Comparison of ENCODE assay signal across 19 cellular contexts in genomic region chr7:16851829-16852228, GRCh38. TPM values are rescaled to one million over a fixed set of nuclear protein-coding genes. Genes with fewer than 3 reads are reported as not detected.
A peak's percentile ranks its signal among the peaks of the same experiment; 100 is the strongest.
DNase-seq lines count a peak whose midpoint lies in the region; ATAC-seq and TF ChIP-seq lines count a peak whose summit lies in the region.
"Had no signal": no experiment of that assay in that cellular context is flagged by ENCODE, and none has a peak within 500 bp of the region (broad histone marks: within the 10 kb centered on the region; RNA-seq: fewer than 3 reads in every experiment).

No MANE protein-coding gene starts in this region.

- H3K9me3 Mint-ChIP-seq in stimulated activated naive B cell treated with anti-CD40 and anti-IgM and Interleukin-4, amounts not matched to agents 10 μg/mL and 1 μg/mL and 100 μg/mL, for 72 hours, result no peaks in the 10 kb centered on the region
- H3K9me3 Mint-ChIP-seq: activated CD4-positive, alpha-beta T cell treated with anti-CD3 and anti-CD28 coated beads, Interleukin-2, amount 10 ng/mL, durations not matched to agents 24 days and 14 days; activated T-cell treated with anti-CD3 and anti-CD28 coated beads, Interleukin-2, amount 50 U/mL, for 4 hours had no signal

- TF ChIP-seq CTCF in OCI-LY1 (IDR thresholded peaks at IDR 0.05; ENCODE audit: low read length) (no peak), epithelial cell of esophagus (IDR thresholded peaks at IDR 0.05; ENCODE audit: insufficient read depth, low read depth, low read length, missing control alignments) (no peak), vagina (IDR thresholded peaks at IDR 0.05) (no peak)

- H3K27ac Mint-ChIP-seq in stimulated activated naive B cell treated with anti-CD40 and anti-IgM and Interleukin-4, amounts not matched to agents 10 μg/mL and 1 μg/mL and 100 μg/mL, for 72 hours, result no peak overlapping the region
- H3K27ac Mint-ChIP-seq: activated CD4-positive, alpha-beta T cell treated with anti-CD3 and anti-CD28 coated beads, Interleukin-2, amount 10 ng/mL, durations not matched to agents 24 days and 14 days had no signal

- H3K79me2 ChIP-seq in Karpas-422 (ENCODE audit: low read length) (no peaks in the 10 kb centered on the region), OCI-LY1 (ENCODE audit: insufficient read depth, low read length) (no peaks in the 10 kb centered on the region)

- H3K4me1 Mint-ChIP-seq in stimulated activated naive B cell treated with anti-CD40 and anti-IgM and Interleukin-4, amounts not matched to agents 10 μg/mL and 1 μg/mL and 100 μg/mL, for 72 hours, result peaks cover 14 to 28% of the 10 kb centered on the region in 2 donors
- H3K4me1 Mint-ChIP-seq: activated CD4-positive, alpha-beta T cell treated with anti-CD3 and anti-CD28 coated beads, Interleukin-2, amount 10 ng/mL, durations not matched to agents 24 days and 14 days had no signal

- H3K4me3 Mint-ChIP-seq in stimulated activated naive B cell treated with anti-CD40 and anti-IgM and Interleukin-4, amounts not matched to agents 10 μg/mL and 1 μg/mL and 100 μg/mL, for 72 hours, result peak overlapping the region in 1 of 2 donors; percentile 82
- H3K4me3 Mint-ChIP-seq: activated CD4-positive, alpha-beta T cell treated with anti-CD3 and anti-CD28 coated beads, Interleukin-2, amount 10 ng/mL, durations not matched to agents 24 days and 14 days had no signal

- H3K4me2 ChIP-seq in Karpas-422 (ENCODE audit: low read depth, low read length, poor library complexity, severe bottlenecking), result no peak overlapping the region
- peak overlapping the region; percentile 8; the same call in 1 of the 2 replicates for H3K4me2 ChIP-seq in OCI-LY1 (ENCODE audit: low read length)

- H2AFZ ChIP-seq in Karpas-422 (ENCODE audit: low read length) (peak overlapping the region; percentile 1; the same call in 1 of the 2 replicates), OCI-LY1 (ENCODE audit: low read length) (no peak overlapping the region)

- H3K27me3 Mint-ChIP-seq in stimulated activated naive B cell treated with anti-CD40 and anti-IgM and Interleukin-4, amounts not matched to agents 10 μg/mL and 1 μg/mL and 100 μg/mL, for 72 hours, result no peaks in the 10 kb centered on the region

- H3K36me3 Mint-ChIP-seq in stimulated activated naive B cell treated with anti-CD40 and anti-IgM and Interleukin-4, amounts not matched to agents 10 μg/mL and 1 μg/mL and 100 μg/mL, for 72 hours, result no peaks in the 10 kb centered on the region

- no peaks in the 10 kb centered on the region for H3F3A ChIP-seq in OCI-LY1 (ENCODE audit: insufficient read depth, low read length)

- H3K4me3 ChIP-seq in Karpas-422 (ENCODE audit: low read length) (no peak overlapping the region), OCI-LY1 (ENCODE audit: low read depth, low read length, poor library complexity, severe bottlenecking) (no peak overlapping the region), epithelial cell of esophagus (ENCODE audit: low read length) (no peak overlapping the region), vagina (no peak overlapping the region)
- H3K4me3 ChIP-seq: prostate gland, thoracic aorta had no signal

- H3K4me1 ChIP-seq in Karpas-422 (ENCODE audit: low read length) (peaks cover 8% of the 10 kb centered on the region), OCI-LY1 (ENCODE audit: insufficient read depth, low read length, severe bottlenecking) (peaks cover 27% of the 10 kb centered on the region), vagina (peaks cover 7% of the 10 kb centered on the region)
- H3K4me1 ChIP-seq: prostate gland had no signal

- H3K36me3 ChIP-seq in Karpas-422 (ENCODE audit: insufficient read depth, low read length), result no peaks in the 10 kb centered on the region
- no peaks in the 10 kb centered on the region for H3K36me3 ChIP-seq in OCI-LY1 (ENCODE audit: insufficient read depth, low read length)
- H3K36me3 ChIP-seq in vagina, result no peaks in the 10 kb centered on the region
- H3K36me3 ChIP-seq: prostate gland, thoracic aorta had no signal

- ATAC-seq in stimulated activated naive B cell treated with anti-CD40 and anti-IgM and Interleukin-4, amounts not matched to agents 10 μg/mL and 1 μg/mL and 100 μg/mL, for 72 hours (replicated peaks), result peak; percentile 90 to 92
- no peak for ATAC-seq in HG03159 (IDR thresholded peaks at IDR 0.05; ENCODE audit: unreplicated experiment)
- no peak for ATAC-seq in HG02973 (IDR thresholded peaks at IDR 0.05; ENCODE audit: unreplicated experiment)
- ATAC-seq in GM19463 (IDR thresholded peaks at IDR 0.05; ENCODE audit: unreplicated experiment), result no peak
- ATAC-seq: HepG2 had no signal

- DNase-seq in Karpas-422 (peak; percentile 45), epithelial cell of esophagus (ENCODE audit: low read depth) (peak; percentile 10), vagina (ENCODE audit: extremely low spot score in 2 of 2) (no peak)
- peak; percentile 15 for DNase-seq in stimulated activated naive B cell treated with anti-CD40 and anti-IgM and Interleukin-4, amounts not matched to agents 10 μg/mL and 1 μg/mL and 100 μg/mL, for 72 hours
- DNase-seq: activated CD4-positive, alpha-beta T cell treated with anti-CD3 and anti-CD28 coated beads, Interleukin-2, amount 10 ng/mL, durations not matched to agents 24 days and 14 days; activated T-cell treated with anti-CD3 and anti-CD28 coated beads, Interleukin-2, amount 50 U/mL, for 4 hours; central memory CD4-positive, alpha-beta T cell; glutamatergic neuron; NCI-H1436 had no signal

- intact Hi-C loops in vagina (cut with DNase I), result no loop called here

- no peaks in the 10 kb centered on the region for H4K20me1 ChIP-seq in Karpas-422 (ENCODE audit: insufficient read depth, low read depth, low read length)
- no peaks in the 10 kb centered on the region for H4K20me1 ChIP-seq in OCI-LY1 (ENCODE audit: insufficient read depth, low read length)

- H3K27me3 ChIP-seq in Karpas-422 (ENCODE audit: low read length) (no peaks in the 10 kb centered on the region), OCI-LY1 (ENCODE audit: insufficient read depth, low read length) (no peaks in the 10 kb centered on the region), vagina (no peaks in the 10 kb centered on the region)

- H3K9me3 ChIP-seq in Karpas-422 (ENCODE audit: low read length) (no peaks in the 10 kb centered on the region), OCI-LY1 (ENCODE audit: low read length) (no peaks in the 10 kb centered on the region), vagina (no peaks in the 10 kb centered on the region)
- H3K9me3 ChIP-seq: prostate gland, thoracic aorta had no signal

- no peak for TF ChIP-seq POLR2A in vagina (IDR thresholded peaks at IDR 0.05)

- H3K9me2 ChIP-seq in Karpas-422 (replicated peaks; ENCODE audit: insufficient read depth, low read length) (no peaks in the 10 kb centered on the region), OCI-LY1 (ENCODE audit: low read depth, low read length) (no peaks in the 10 kb centered on the region)

- H3K9ac ChIP-seq in Karpas-422 (ENCODE audit: low read length), result no peak overlapping the region
- H3K9ac ChIP-seq in OCI-LY1 (ENCODE audit: low read length), result no peak overlapping the region; the same call in 1 of the 2 replicates

- H3K27ac ChIP-seq in Karpas-422 (ENCODE audit: low read length) (no peak overlapping the region), OCI-LY1 (ENCODE audit: low read depth, low read length, poor library complexity, severe bottlenecking) (peak overlapping the region; percentile 68), vagina (no peak overlapping the region)
- H3K27ac ChIP-seq: epithelial cell of prostate, prostate gland, RWPE1, thoracic aorta had no signal

RNA-seq across cellular contexts. Expression of gene AGR3, which starts 30.0 kb away (rescaled TPM):
- not detected in 2 replicates for total RNA-seq in Karpas-422 (2014; rRNA removed; shearing (Covaris generic); ENCODE audit: low replicate concordance)
- total RNA-seq in vagina, result not detected
- total RNA-seq: activated CD4-positive, alpha-beta T cell treated with anti-CD3 and anti-CD28 coated beads, Interleukin-2, amount 10 ng/mL, durations not matched to agents 24 days and 14 days; activated T-cell treated with anti-CD3 and anti-CD28 coated beads, Interleukin-2, amount 50 U/mL, for 4 hours; HepG2; T-helper 1 cell treated with Interleukin-12 subunit alpha and Interleukin-12 subunit beta and Interleukin-4 antibody, amounts not matched to agents 30 ng/mL and 1 ng/mL, for 36 hours had no signal

RNA-seq across cellular contexts. Expression of gene AGR2, which starts 47.0 kb away (rescaled TPM):
- total RNA-seq in Karpas-422 (2014; rRNA removed; shearing (Covaris generic); ENCODE audit: low replicate concordance), result 0.19 and 2.5 TPM in 2 replicates
- not detected for total RNA-seq in vagina
- total RNA-seq: activated CD4-positive, alpha-beta T cell treated with anti-CD3 and anti-CD28 coated beads, Interleukin-2, amount 10 ng/mL, durations not matched to agents 24 days and 14 days; T-helper 1 cell treated with Interleukin-12 subunit alpha and Interleukin-12 subunit beta and Interleukin-4 antibody, amounts not matched to agents 30 ng/mL and 1 ng/mL, for 36 hours had no signal

Comparison
In these comparisons a context has a peak if more than half of its experiments do, and no peak if none do; other contexts are left out.
1. DNase-seq: peak in Karpas-422 (single experiment), epithelial cell of esophagus (single experiment) and stimulated activated naive B cell treated with anti-CD40 and anti-IgM and Interleukin-4, amounts not matched to agents 10 μg/mL and 1 μg/mL and 100 μg/mL, for 72 hours (single experiment); none in vagina (0 of 2).
2. ATAC-seq: peak in stimulated activated naive B cell treated with anti-CD40 and anti-IgM and Interleukin-4, amounts not matched to agents 10 μg/mL and 1 μg/mL and 100 μg/mL, for 72 hours (2 of 2); none in HG03159 (single experiment), HG02973 (single experiment) and GM19463 (single experiment).